ENCODE assay signal across 8 cellular contexts in the genomic region with DNA sequence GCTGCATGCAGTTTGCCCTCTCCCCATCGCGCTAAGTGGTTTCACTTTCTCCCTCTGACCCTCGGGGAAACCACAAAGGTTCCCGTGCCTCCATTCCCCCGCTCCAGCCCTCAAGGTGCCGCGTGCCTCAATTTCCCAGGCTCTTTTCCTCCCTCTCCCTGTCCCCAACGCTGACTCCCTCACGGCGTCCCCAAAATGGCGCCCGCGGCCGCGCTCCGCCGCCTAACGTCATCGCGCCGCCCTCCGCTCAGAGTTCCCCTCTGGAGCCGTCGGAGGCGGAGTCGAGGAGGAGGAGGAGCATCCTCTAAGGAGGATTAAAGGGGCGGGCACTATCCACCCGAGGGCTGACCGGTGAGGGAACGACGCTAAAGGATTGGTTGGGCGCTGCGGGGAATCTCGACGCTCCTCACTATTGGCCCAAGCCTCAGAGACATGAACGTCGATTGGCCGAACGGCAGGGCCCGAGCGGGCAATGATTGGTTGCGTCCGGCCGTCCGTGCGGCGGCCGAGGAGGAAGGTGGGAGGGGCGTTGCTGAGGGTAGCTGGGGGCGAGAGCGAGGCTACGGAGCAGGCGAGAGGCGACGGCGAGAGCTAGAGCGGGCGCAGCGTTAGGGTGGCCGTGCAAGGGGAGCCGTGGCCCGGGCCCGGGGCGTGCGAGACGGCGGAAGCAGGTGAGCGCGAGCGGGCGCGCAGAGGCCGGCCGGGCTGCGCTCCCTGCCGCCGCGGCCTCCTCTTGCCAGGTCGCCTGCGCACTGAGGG. TPM values are rescaled to one million over a fixed set of nuclear protein-coding genes. Genes with fewer than 3 reads are reported as not detected.
DNase-seq lines count a peak whose midpoint lies in the region; ATAC-seq and TF ChIP-seq lines count a peak whose summit lies in the region.

A gene with protein sequence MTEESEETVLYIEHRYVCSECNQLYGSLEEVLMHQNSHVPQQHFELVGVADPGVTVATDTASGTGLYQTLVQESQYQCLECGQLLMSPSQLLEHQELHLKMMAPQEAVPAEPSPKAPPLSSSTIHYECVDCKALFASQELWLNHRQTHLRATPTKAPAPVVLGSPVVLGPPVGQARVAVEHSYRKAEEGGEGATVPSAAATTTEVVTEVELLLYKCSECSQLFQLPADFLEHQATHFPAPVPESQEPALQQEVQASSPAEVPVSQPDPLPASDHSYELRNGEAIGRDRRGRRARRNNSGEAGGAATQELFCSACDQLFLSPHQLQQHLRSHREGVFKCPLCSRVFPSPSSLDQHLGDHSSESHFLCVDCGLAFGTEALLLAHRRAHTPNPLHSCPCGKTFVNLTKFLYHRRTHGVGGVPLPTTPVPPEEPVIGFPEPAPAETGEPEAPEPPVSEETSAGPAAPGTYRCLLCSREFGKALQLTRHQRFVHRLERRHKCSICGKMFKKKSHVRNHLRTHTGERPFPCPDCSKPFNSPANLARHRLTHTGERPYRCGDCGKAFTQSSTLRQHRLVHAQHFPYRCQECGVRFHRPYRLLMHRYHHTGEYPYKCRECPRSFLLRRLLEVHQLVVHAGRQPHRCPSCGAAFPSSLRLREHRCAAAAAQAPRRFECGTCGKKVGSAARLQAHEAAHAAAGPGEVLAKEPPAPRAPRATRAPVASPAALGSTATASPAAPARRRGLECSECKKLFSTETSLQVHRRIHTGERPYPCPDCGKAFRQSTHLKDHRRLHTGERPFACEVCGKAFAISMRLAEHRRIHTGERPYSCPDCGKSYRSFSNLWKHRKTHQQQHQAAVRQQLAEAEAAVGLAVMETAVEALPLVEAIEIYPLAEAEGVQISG (plus strand): TSS at position 551 of the 759 bp plus-strand sequence. CDS start 2,441 bp downstream, outside the sequence.

- DNase-seq in CD14-positive monocyte (ENCODE audit: low spot score) (peak; percentile 99), NCI-H82 (lab: John Stamatoyannopoulos, UW) (peak; percentile 100), dermis blood vessel endothelial cell (peak; percentile 100), left lung (peak; percentile 99)
- peak; percentile 99 for DNase-seq in activated CD4-positive, alpha-beta T cell treated with anti-CD3 and anti-CD28 coated beads, Interleukin-2, amount 50 U/mL, for 48 hours
- peak; percentile 96 to 97 for DNase-seq in stimulated activated CD4-positive, alpha-beta T cell treated with anti-CD3 and anti-CD28 coated beads, Interleukin-2, amount 100 ng/mL, for 48 hours

- H3K27me3 ChIP-seq in left lung: no peaks in the 10 kb centered on the region

- TF ChIP-seq CTCF in CD14-positive monocyte (IDR thresholded peaks at IDR 0.05): no peak
- TF ChIP-seq CTCF in left lung (IDR thresholded peaks at IDR 0.05): no peak

- peaks cover 12 to 25% of the 10 kb centered on the region in 2 donors for H3K4me1 ChIP-seq in left lung

- peak within 1 kb of the TSS; percentile 95 to 97 for H3K27ac ChIP-seq in left lung

- H3K4me3 ChIP-seq in left lung: peak within 1 kb of the TSS; percentile 73 to 81

- peaks cover 0 to 28% of the 10 kb centered on the region in 2 donors for H3K36me3 ChIP-seq in left lung

- no peaks in the 10 kb centered on the region for H3K9me3 ChIP-seq in left lung

- H3K27ac Mint-ChIP-seq in CD14-positive monocyte: peak within 1 kb of the TSS; percentile 99 to 100 (median 100)

- peak within 1 kb of the TSS; percentile 96 to 100 for H3K4me3 Mint-ChIP-seq in CD14-positive monocyte

- H3K4me1 Mint-ChIP-seq in CD14-positive monocyte: peaks cover 28% of the 10 kb centered on the region

- H3K27me3 Mint-ChIP-seq in CD14-positive monocyte (ENCODE audit: low read depth in 3 of 3): peaks cover 0 to 7% (median 4%) of the 10 kb centered on the region in 3 donors

- H3K9me3 Mint-ChIP-seq in CD14-positive monocyte: peaks cover 0 to 3% (median 0%) of the 10 kb centered on the region in 7 donors

- intact Hi-C loops in CD14-positive monocyte (cut with micrococcal nuclease) (no loop called here), left lung (cut with DNase I) (no loop called here)

- peak; percentile 90 for ATAC-seq in GM19397 (IDR thresholded peaks at IDR 0.05; ENCODE audit: unreplicated experiment)
- peak; percentile 87 for ATAC-seq in HG03571 (IDR thresholded peaks at IDR 0.05; ENCODE audit: unreplicated experiment)
- ATAC-seq in left lung: peak; percentile 98

- H3K36me3 Mint-ChIP-seq in CD14-positive monocyte: peaks cover 26 to 28% of the 10 kb centered on the region in 2 donors

RNA-seq across cellular contexts. Expression of the gene that starts here (rescaled TPM):
- polyA plus RNA-seq in CD14-positive monocyte: 1 to 10 TPM; 3.3 to 4.9 TPM
- total RNA-seq in dermis blood vessel endothelial cell (17.3 and 17.4 TPM in 2 replicates), left lung (10 to 100 TPM in 1 of 2 donors, 1 to 10 TPM in 1; 9.4 to 11.2 TPM)

Comparison
In these comparisons a context has a peak if more than half of its experiments do, and no peak if none do; other contexts are left out.
1. Peak in every context shown above with its lines: DNase-seq, ATAC-seq, H3K4me3 ChIP-seq and H3K27ac ChIP-seq.